10 cellular contexts compared by ENCODE assay signal in the genomic region with DNA sequence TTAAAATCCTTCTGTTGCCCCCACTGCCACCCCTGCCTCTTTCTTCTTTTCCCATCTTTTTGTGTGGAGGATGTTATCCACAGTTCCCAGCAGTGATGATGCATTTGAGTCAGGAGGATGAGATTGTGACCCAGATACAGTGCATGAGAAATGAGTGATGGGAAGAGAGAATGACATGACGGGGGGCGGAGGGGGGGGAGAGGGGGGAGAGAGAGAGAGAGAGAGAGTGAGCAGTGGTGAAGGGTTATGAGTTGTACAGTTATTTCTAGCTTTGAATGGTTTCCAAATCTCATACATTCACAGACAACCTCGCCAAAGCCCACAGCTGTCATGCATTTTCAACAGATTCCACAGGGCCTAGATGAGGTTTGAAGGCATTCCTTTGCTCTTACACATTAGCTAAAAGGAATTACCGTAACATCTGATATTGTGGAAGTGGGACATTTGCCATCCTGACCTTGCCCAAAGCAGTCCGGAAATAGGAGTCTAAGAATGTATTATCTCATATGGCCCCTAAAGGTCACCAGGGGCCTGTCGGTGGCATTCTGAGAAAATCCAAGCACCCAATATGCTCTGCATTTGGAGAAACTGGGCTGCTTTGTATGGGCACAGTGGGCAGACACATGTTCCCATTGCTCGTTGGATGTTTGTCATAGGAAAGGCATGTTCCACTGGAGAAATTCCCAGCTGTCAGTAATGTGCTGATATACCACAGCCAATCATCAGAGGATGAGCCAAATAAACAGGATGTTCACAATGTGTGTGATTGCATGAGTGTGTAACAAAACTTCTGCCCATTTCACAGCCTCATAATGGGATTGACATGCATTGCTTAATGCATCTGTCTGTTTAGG.
DNase-seq lines count a peak whose midpoint lies in the region; ATAC-seq and TF ChIP-seq lines count a peak whose summit lies in the region.
"Had no signal": no experiment of that assay in that cellular context is flagged by ENCODE, and none has a peak within 500 bp of the region (broad histone marks: within the 10 kb centered on the region; RNA-seq: fewer than 3 reads in every experiment).

No MANE protein-coding gene starts in this region.

- no peaks in the 10 kb centered on the region for H3K36me3 ChIP-seq in subcutaneous abdominal adipose tissue (ENCODE audit: control insufficient read depth in 5 of 5, insufficient read depth in 5 of 5, low read length in 5 of 5)

- TF ChIP-seq RAD21 in Ishikawa (IDR thresholded peaks at IDR 0.05; ENCODE audit: low read depth), result no peak

- no peak overlapping the region for H3K4me3 Mint-ChIP-seq in effector memory CD8-positive, alpha-beta T cell
- H3K4me3 Mint-ChIP-seq: activated B cell treated with CpG ODN at 0.5 μM for 24 hours; stimulated activated naive CD8-positive, alpha-beta T cell treated with anti-CD3 and anti-CD28 coated beads, Interleukin-15, amount 100 ng/mL, for 72 hours had no signal

- TF ChIP-seq EP300 in Ishikawa (IDR thresholded peaks at IDR 0.05; ENCODE audit: borderline replicate concordance), result peak; percentile 21; the same call in 1 of the 2 replicates

- peaks cover 0 to 2% (median 0%) of the 10 kb centered on the region in 5 donors for H3K9me3 ChIP-seq in subcutaneous abdominal adipose tissue (ENCODE audit: control insufficient read depth in 5 of 5, low read length in 5 of 5)

- H3K4me1 Mint-ChIP-seq in effector memory CD8-positive, alpha-beta T cell (ENCODE audit: low read depth in 2 of 2), result no peaks in the 10 kb centered on the region
- H3K4me1 Mint-ChIP-seq: activated B cell treated with CpG ODN at 0.5 μM for 24 hours; stimulated activated naive CD8-positive, alpha-beta T cell treated with anti-CD3 and anti-CD28 coated beads, Interleukin-15, amount 100 ng/mL, for 72 hours had no signal

- no peaks in the 10 kb centered on the region for H3K36me3 Mint-ChIP-seq in effector memory CD8-positive, alpha-beta T cell (ENCODE audit: insufficient read depth)

- no peak overlapping the region for H3K9ac ChIP-seq in subcutaneous abdominal adipose tissue (ENCODE audit: low read length in 5 of 5)

- peaks cover 0 to 5% (median 2%) of the 10 kb centered on the region in 5 donors for H3K4me1 ChIP-seq in subcutaneous abdominal adipose tissue (ENCODE audit: control insufficient read depth in 5 of 5, insufficient read depth in 5 of 5, low read length in 5 of 5)

- ATAC-seq in effector memory CD8-positive, alpha-beta T cell (replicated peaks), result no peak
- ATAC-seq in GM18502 (IDR thresholded peaks at IDR 0.05; ENCODE audit: poor library complexity, unreplicated experiment) (no peak), HG03280 (IDR thresholded peaks at IDR 0.05; ENCODE audit: unreplicated experiment) (no peak)
- ATAC-seq: stimulated activated naive CD8-positive, alpha-beta T cell treated with anti-CD3 and anti-CD28 coated beads, Interleukin-15, amount 100 ng/mL, for 72 hours had no signal

- H3K27ac ChIP-seq in subcutaneous abdominal adipose tissue (ENCODE audit: low read depth, low read length), result peak overlapping the region; percentile 61

- no peak overlapping the region for H3K27ac Mint-ChIP-seq in effector memory CD8-positive, alpha-beta T cell
- H3K27ac Mint-ChIP-seq: activated B cell treated with CpG ODN at 0.5 μM for 24 hours; stimulated activated naive CD8-positive, alpha-beta T cell treated with anti-CD3 and anti-CD28 coated beads, Interleukin-15, amount 100 ng/mL, for 72 hours had no signal

- no peak overlapping the region for H3K4me3 ChIP-seq in subcutaneous abdominal adipose tissue (ENCODE audit: low read depth in 1 of 5, low read length in 5 of 5)

- no peaks in the 10 kb centered on the region for H3K27me3 ChIP-seq in subcutaneous abdominal adipose tissue (ENCODE audit: control insufficient read depth in 5 of 5, insufficient read depth in 4 of 5, low read length in 5 of 5)

- H3K9me3 Mint-ChIP-seq in effector memory CD8-positive, alpha-beta T cell, result peaks cover 0 to 3% of the 10 kb centered on the region in 2 donors
- H3K9me3 Mint-ChIP-seq: activated B cell treated with CpG ODN at 0.5 μM for 24 hours; stimulated activated naive CD8-positive, alpha-beta T cell treated with anti-CD3 and anti-CD28 coated beads, Interleukin-15, amount 100 ng/mL, for 72 hours had no signal

- DNase-seq in cerebellar cortex (ENCODE audit: low spot score) (peak; percentile 72), left kidney (ENCODE audit: low read depth, low spot score) (peak; percentile 36)
- DNase-seq in effector memory CD8-positive, alpha-beta T cell, result no peak
- DNase-seq in activated effector memory CD4-positive, alpha-beta T cell treated with Interleukin-2 at 50 U/mL for 16 hours, result no peak
- DNase-seq: activated B cell treated with CpG ODN at 0.5 μM for 24 hours; stimulated activated naive CD8-positive, alpha-beta T cell treated with anti-CD3 and anti-CD28 coated beads, Interleukin-15, amount 100 ng/mL, for 72 hours had no signal

- H3K27me3 Mint-ChIP-seq in effector memory CD8-positive, alpha-beta T cell, result no peaks in the 10 kb centered on the region
- H3K27me3 Mint-ChIP-seq: activated B cell treated with CpG ODN at 0.5 μM for 24 hours; stimulated activated naive CD8-positive, alpha-beta T cell treated with anti-CD3 and anti-CD28 coated beads, Interleukin-15, amount 100 ng/mL, for 72 hours had no signal

TF ChIP-seq in Ishikawa, 13 proteins besides CTCF, POLR2A, EP300 and RAD21:
- TF ChIP-seq TCF12 (IDR thresholded peaks at IDR 0.05; ENCODE audit: low read depth), result peak; percentile 32; the same call in 1 of the 2 replicates
- TF ChIP-seq, protein P1, sequence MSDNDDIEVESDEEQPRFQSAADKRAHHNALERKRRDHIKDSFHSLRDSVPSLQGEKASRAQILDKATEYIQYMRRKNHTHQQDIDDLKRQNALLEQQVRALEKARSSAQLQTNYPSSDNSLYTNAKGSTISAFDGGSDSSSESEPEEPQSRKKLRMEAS (IDR thresholded peaks at IDR 0.05), result no peak
- peak; percentile 29; the same call in 1 of the 2 replicates for TF ChIP-seq TEAD4 (IDR thresholded peaks at IDR 0.05)

Comparison
In these comparisons a context has a peak if more than half of its experiments do, and no peak if none do; other contexts are left out.
1. DNase-seq: peak in cerebellar cortex (single experiment) and left kidney (single experiment); none in effector memory CD8-positive, alpha-beta T cell (0 of 3) and activated effector memory CD4-positive, alpha-beta T cell treated with Interleukin-2 at 50 U/mL for 16 hours (single experiment).